8 cellular contexts compared by ENCODE assay signal in genomic region chr7:36312064-36312914, GRCh38.
DNase-seq lines count a peak whose midpoint lies in the region; ATAC-seq, FAIRE-seq and TF ChIP-seq lines count a peak whose summit lies in the region.

No MANE protein-coding gene starts in this region.

- no peak overlapping the region for H3K27ac ChIP-seq in keratinocyte (ENCODE audit: control insufficient read depth, insufficient read depth, low read length)

- H3K9me1 ChIP-seq in keratinocyte (ENCODE audit: control insufficient read depth, extremely low read depth, insufficient read depth, low read length) = no peaks in the 10 kb centered on the region

- CTCF ChIA-PET in WTC11 (lab: Charles Lee) = interaction anchor here (0.6 to 1.4 kb wide), 15 partner anchors 8 to 327 kb away, joined by 3 to 9 read pairs (median 3); no protein-coding TSS in a partner anchor

- DNase-seq in AG09309 (ENCODE audit: low read depth) = no peak
- DNase-seq in WTC11 (ENCODE audit: low spot score) = peak; percentile 68
- no peak for DNase-seq in keratinocyte (ENCODE audit: low read depth, low spot score)
- DNase-seq in NK-92 treated with Interleukin-12 subunit alpha and Interleukin-12 subunit beta, amount 100 ng/mL, for 24 hours (lab: John Stamatoyannopoulos, UW) = no peak
- no peak for DNase-seq in COR-L47 (lab: John Stamatoyannopoulos, UW)
- DNase-seq in HCEC 1CT = no peak

- H3K27ac Mint-ChIP-seq in WTC11 = no peak overlapping the region

- peaks cover 18% of the 10 kb centered on the region for H3K4me1 Mint-ChIP-seq in WTC11

- peak overlapping the region; percentile 41 for H3K9ac ChIP-seq in keratinocyte (ENCODE audit: control insufficient read depth, extremely low read depth, insufficient read depth, low read length)

- H3K27me3 ChIP-seq in keratinocyte (ENCODE audit: control insufficient read depth, extremely low read depth, insufficient read depth, low read length) = no peaks in the 10 kb centered on the region

- H3K36me3 ChIP-seq in keratinocyte (ENCODE audit: control insufficient read depth in 2 of 2, extremely low read depth in 1 of 2, insufficient read depth in 2 of 2, low read length in 2 of 2) = no peaks in the 10 kb centered on the region

- H3K79me2 ChIP-seq in keratinocyte (ENCODE audit: control insufficient read depth, insufficient read depth, low read length) = no peaks in the 10 kb centered on the region

- H3K9me3 Mint-ChIP-seq in WTC11 = no peaks in the 10 kb centered on the region

- peak overlapping the region; percentile 37 for H2AFZ ChIP-seq in keratinocyte (ENCODE audit: control insufficient read depth, low read length)

- POLR2A ChIA-PET in WTC11 (lab: Charles Lee) = interaction anchor here (0.5 kb wide), 1 partner anchor 286 kb away, joined by 3 read pairs; no protein-coding TSS in a partner anchor

- no peaks in the 10 kb centered on the region for H3K9me3 ChIP-seq in keratinocyte (ENCODE audit: control insufficient read depth, low read depth, low read length)

- H3K4me2 ChIP-seq in keratinocyte (ENCODE audit: control insufficient read depth, extremely low read depth, insufficient read depth, low read depth, low read length) = peak overlapping the region; percentile 73

- ATAC-seq in GM19372 (IDR thresholded peaks at IDR 0.05; ENCODE audit: low read depth, unreplicated experiment) (peak; percentile 81), WTC11 (peak; percentile 80), HG02571 (IDR thresholded peaks at IDR 0.05; ENCODE audit: unreplicated experiment) (no peak)

- H3K4me3 ChIP-seq in AG09309 (ENCODE audit: control insufficient read depth, low read depth, low read length) (no peak overlapping the region), keratinocyte (ENCODE audit: control insufficient read depth in 2 of 3, extremely low read depth in 1 of 3, insufficient read depth in 2 of 3, low read depth in 1 of 3, low read length in 3 of 3) (peak overlapping the region in 1 of 3 experiments; percentile 2)

- dilution Hi-C loops in keratinocyte (cut with MboI; ENCODE audit: extremely low pct_ligation_motif_present, low sequenced_read_pairs) = loop anchor here (25.0 kb wide), 1 partner anchor 325 kb away; no protein-coding TSS in a partner anchor

- no peak overlapping the region for H3K4me3 Mint-ChIP-seq in WTC11

- no peaks in the 10 kb centered on the region for H3K36me3 Mint-ChIP-seq in WTC11

- H3K4me1 ChIP-seq in keratinocyte (ENCODE audit: control insufficient read depth, extremely low read depth, insufficient read depth, low read length) = no peaks in the 10 kb centered on the region

- no peaks in the 10 kb centered on the region for H3K27me3 Mint-ChIP-seq in WTC11 (ENCODE audit: low read depth)

- H4K20me1 ChIP-seq in keratinocyte (ENCODE audit: control insufficient read depth, extremely low read depth, insufficient read depth, low read length) = no peaks in the 10 kb centered on the region

- TF ChIP-seq CTCF in AG09309 (IDR thresholded peaks at IDR 0.05; ENCODE audit: control insufficient read depth, insufficient read depth, low read depth, low read length, missing control alignments) (peak; percentile 15), WTC11 (IDR thresholded peaks at IDR 0.05) (no peak), keratinocyte (optimal IDR thresholded peaks at IDR 0.05 in 1 of 3, IDR thresholded peaks at IDR 0.05 in 1 of 3, conservative IDR thresholded peaks at IDR 0.05 in 1 of 3; ENCODE audit: extremely low read depth in 1 of 3, insufficient read depth in 2 of 3, low read length in 3 of 3) (peak; percentile 73 to 89 (median 84))

- peak; percentile 81 for FAIRE-seq in keratinocyte (lab: Jason Lieb, UNC)

TF ChIP-seq in WTC11, 78 proteins besides CTCF, POLR2A, EP300 and RAD21:
- TF ChIP-seq STAT6 (CRISPR knock-in tag; conservative IDR thresholded peaks at IDR 0.05; ENCODE audit: low read depth) (no peak), ZNF263 (CRISPR knock-in tag; IDR thresholded peaks at IDR 0.05; ENCODE audit: low read depth) (no peak), ERG (CRISPR knock-in tag; IDR thresholded peaks at IDR 0.05) (no peak), NFYB (CRISPR knock-in tag; conservative IDR thresholded peaks at IDR 0.05; ENCODE audit: low read depth) (no peak), IRF1 (CRISPR knock-in tag; IDR thresholded peaks at IDR 0.05) (no peak), ZNF232 (CRISPR knock-in tag; IDR thresholded peaks at IDR 0.05) (no peak)
